ENCODE assay signal across 7 cellular contexts in the genomic region with DNA sequence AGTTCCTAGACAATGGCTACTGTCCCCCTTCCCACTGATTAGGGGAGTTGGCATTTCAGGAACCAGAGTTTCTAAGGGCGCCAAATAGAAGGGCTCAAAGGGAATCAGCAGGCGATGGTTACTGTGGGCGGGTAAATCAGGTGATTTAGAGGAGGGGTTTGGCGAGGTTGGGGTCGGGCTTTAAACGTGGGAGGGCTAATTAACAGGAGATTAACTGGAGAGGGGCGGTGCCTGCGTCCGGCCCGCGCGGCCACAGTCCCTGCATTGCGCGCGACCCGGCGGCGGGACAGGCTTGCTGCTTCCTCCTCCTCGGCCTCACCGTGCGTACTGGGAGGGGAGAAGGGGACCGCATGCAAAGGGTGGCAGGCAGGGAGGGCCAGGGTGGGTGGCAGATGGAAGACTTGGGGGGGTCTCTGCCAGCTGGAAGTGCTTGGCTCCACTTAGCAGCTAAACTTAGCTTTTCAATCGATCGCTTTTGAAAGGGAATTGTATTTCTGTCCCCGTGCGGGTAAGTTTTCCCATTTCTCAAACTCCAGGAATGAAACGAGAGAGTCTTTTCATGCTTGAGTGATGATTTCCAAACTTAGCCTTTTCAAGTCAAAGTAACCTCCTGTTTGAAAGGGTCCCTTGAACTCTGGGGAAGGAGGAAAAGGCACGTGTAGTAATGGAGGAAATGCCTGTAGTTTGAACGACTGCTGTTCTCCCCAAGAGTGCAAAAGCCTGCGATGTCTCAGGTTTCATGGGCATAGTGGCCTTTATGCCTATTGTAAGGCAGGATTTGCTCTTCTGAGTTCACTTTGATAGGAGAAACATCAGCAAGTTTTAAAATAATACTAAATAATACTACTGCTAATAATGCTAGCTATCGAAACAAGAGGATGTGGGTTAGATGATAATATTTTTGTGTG. TPM values are rescaled to one million over a fixed set of nuclear protein-coding genes. Genes with fewer than 3 reads are reported as not detected.
DNase-seq lines count a peak whose midpoint lies in the region; ATAC-seq and TF ChIP-seq lines count a peak whose summit lies in the region.

Gene MGST1 (plus strand): TSS at position 255 of the 908 bp plus-strand sequence. CDS start 6,608 bp downstream, outside the sequence.

- H3K4me1 ChIP-seq in Panc1 (ENCODE audit: control insufficient read depth, insufficient read depth, low read length) (peaks cover 4% of the 10 kb centered on the region; the same call in 1 of the 2 replicates), mononuclear cell (ENCODE audit: insufficient read depth, low read length) (peaks cover 38% of the 10 kb centered on the region)

- no TSS peak for BruUV-seq in Panc1 (replicated peaks; lab: Mats Ljungman, UMichigan)

- H3K36me3 Mint-ChIP-seq in activated naive CD4-positive, alpha-beta T cell treated with anti-CD3 and anti-CD28 coated beads for 36 hours (ENCODE audit: low read depth) = no peaks in the 10 kb centered on the region

- CTCF ChIA-PET in Panc1 (lab: Charles Lee) = no interaction called here
- CTCF ChIA-PET in activated naive CD4-positive, alpha-beta T cell treated with anti-CD3 and anti-CD28 coated beads for 36 hours (lab: Charles Lee) = no interaction called here

- POLR2A ChIA-PET in Panc1 (lab: Charles Lee) = no interaction called here

- H3K4me3 Mint-ChIP-seq in activated naive CD4-positive, alpha-beta T cell treated with anti-CD3 and anti-CD28 coated beads for 36 hours = no peak within 1 kb of the TSS

- peaks cover 11% of the 10 kb centered on the region for H3K27me3 Mint-ChIP-seq in activated naive CD4-positive, alpha-beta T cell treated with anti-CD3 and anti-CD28 coated beads for 36 hours (ENCODE audit: low read depth)

- H3K9me3 Mint-ChIP-seq in activated naive CD4-positive, alpha-beta T cell treated with anti-CD3 and anti-CD28 coated beads for 36 hours = peaks cover 2% of the 10 kb centered on the region

- no peaks in the 10 kb centered on the region; the same call in 1 of the 2 replicates for H3K36me3 ChIP-seq in Panc1 (ENCODE audit: control insufficient read depth, insufficient read depth, low read length)

- DNase-seq in Panc1 (ENCODE audit: low read depth, low spot score) (no peak), GDM1 (lab: John Stamatoyannopoulos, UW) (no peak)
- DNase-seq in activated naive CD4-positive, alpha-beta T cell treated with anti-CD3 and anti-CD28 coated beads for 36 hours = no peak

- no peaks in the 10 kb centered on the region for H3K9me3 ChIP-seq in Panc1 (ENCODE audit: control insufficient read depth, insufficient read depth, low read depth, low read length)
- H3K9me3 ChIP-seq in mononuclear cell (ENCODE audit: low read depth, low read length) = no peaks in the 10 kb centered on the region

- H3K4me3 ChIP-seq in Panc1 (ENCODE audit: low read depth in 2 of 2, low read length in 2 of 2) (peak within 1 kb of the TSS; percentile 36 to 64), mononuclear cell (ENCODE audit: low read length) (peak within 1 kb of the TSS; percentile 46)

- in situ Hi-C loops in Panc1 (cut with HindIII; ENCODE audit: low pct_unique_long_range_greater_than_20kb, low sequenced_read_pairs) = no loop called here

- H3K27ac ChIP-seq in Panc1 (ENCODE audit: low read length) = peak within 1 kb of the TSS; percentile 2; the same call in 1 of the 2 replicates

- no peak for TF ChIP-seq CTCF in Panc1 (IDR thresholded peaks at IDR 0.05)

- H3K27ac Mint-ChIP-seq in activated naive CD4-positive, alpha-beta T cell treated with anti-CD3 and anti-CD28 coated beads for 36 hours = no peak within 1 kb of the TSS

- peak; percentile 76 for ATAC-seq in GM19023 (IDR thresholded peaks at IDR 0.05; ENCODE audit: unreplicated experiment)
- peak; percentile 56 for ATAC-seq in HG03442 (IDR thresholded peaks at IDR 0.05; ENCODE audit: unreplicated experiment)
- ATAC-seq in Panc1 = peak; percentile 96
- peak; percentile 65 for ATAC-seq in esophagus mucosa

- intact Hi-C loops in Panc1 (cut with micrococcal nuclease; ENCODE audit: unreplicated experiment) = no loop called here
- intact Hi-C loops in activated naive CD4-positive, alpha-beta T cell treated with anti-CD3 and anti-CD28 coated beads for 36 hours (cut with micrococcal nuclease) = no loop called here

- H3K4me1 Mint-ChIP-seq in activated naive CD4-positive, alpha-beta T cell treated with anti-CD3 and anti-CD28 coated beads for 36 hours (ENCODE audit: low read depth) = no peaks in the 10 kb centered on the region

- H3K27me3 ChIP-seq in Panc1 (ENCODE audit: control insufficient read depth, insufficient read depth, low read length) = no peaks in the 10 kb centered on the region
- H3K27me3 ChIP-seq in mononuclear cell (ENCODE audit: insufficient read depth, low read length) = no peaks in the 10 kb centered on the region

RNA-seq across cellular contexts. Expression of gene MGST1, which starts in this region (rescaled TPM):
- total RNA-seq in Panc1 (2021; ENCODE audit: unreplicated experiment) = 8.8 TPM
- 4.3 TPM for polyA plus RNA-seq in Panc1 (2012; ENCODE audit: insufficient read length)
- 145 TPM for total RNA-seq in esophagus mucosa
- total RNA-seq in mononuclear cell = 15.6 TPM
- not detected for total RNA-seq in activated naive CD4-positive, alpha-beta T cell treated with anti-CD3 and anti-CD28 coated beads for 36 hours
